In genomic region chr7:106793015-106793651, GRCh38 we compare ENCODE assay signal across 8 cellular contexts.
DNase-seq lines count a peak whose midpoint lies in the region; ATAC-seq and TF ChIP-seq lines count a peak whose summit lies in the region.

No MANE protein-coding gene starts in this region.

- no peak for ATAC-seq in GM19397 (IDR thresholded peaks at IDR 0.05; ENCODE audit: unreplicated experiment)

- in situ Hi-C loops in KBM-7 (cut with MboI; ENCODE audit: low pct_unique_long_range_greater_than_20kb, low sequenced_read_pairs) = loop anchor here (25.0 kb wide), 1 partner anchor 344 kb away; no protein-coding TSS in a partner anchor

- TF ChIP-seq CTCF in fibroblast of pulmonary artery (IDR thresholded peaks at IDR 0.05; ENCODE audit: low read length, missing control alignments) = peak; percentile 41

- no peak overlapping the region for H3K4me3 ChIP-seq in fibroblast of pulmonary artery (replicated peaks; ENCODE audit: low read depth, low read length)

- peak; percentile 29 for DNase-seq in NCI-H82 (lab: John Stamatoyannopoulos, UW)
- no peak for DNase-seq in NCI-H82 treated with DMSO at 0.1 percent for 48 hours (lab: John Stamatoyannopoulos, UW; ENCODE audit: unreplicated experiment)
- DNase-seq in KBM-7 = peak; percentile 28
- DNase-seq in T-helper 9 cell = peak; percentile 33
- peak; percentile 35 for DNase-seq in fibroblast of pulmonary artery (ENCODE audit: low read depth)
- DNase-seq in stimulated activated CD4-positive, alpha-beta T cell treated with anti-CD3 and anti-CD28 coated beads, Interleukin-2, amount 100 ng/mL, for 48 hours = peak; percentile 37 to 54
- DNase-seq in NOMO-1 treated with dmso at 0.1 percent for 144 hours (lab: John Stamatoyannopoulos, UW; ENCODE audit: unreplicated experiment) = no peak

Comparison
In these comparisons a context has a peak if more than half of its experiments do, and no peak if none do; other contexts are left out.
1. DNase-seq: peak in NCI-H82 (single experiment), KBM-7 (single experiment), T-helper 9 cell (single experiment), fibroblast of pulmonary artery (single experiment) and stimulated activated CD4-positive, alpha-beta T cell treated with anti-CD3 and anti-CD28 coated beads, Interleukin-2, amount 100 ng/mL, for 48 hours (2 of 2); none in NCI-H82 treated with DMSO at 0.1 percent for 48 hours (single experiment) and NOMO-1 treated with dmso at 0.1 percent for 144 hours (single experiment).